In genomic region chr12:230925-231671, GRCh38 we compare ENCODE assay signal across 1 cellular context.
TF ChIP-seq lines count a peak whose summit lies in the region.

No MANE protein-coding gene starts in this region.

TF ChIP-seq in H1, 55 proteins besides CTCF, POLR2A, EP300 and RAD21:
- TF ChIP-seq RNF2 (IDR thresholded peaks at IDR 0.05; ENCODE audit: borderline replicate concordance, low read depth, low read length, missing control alignments, poor library complexity, severe bottlenecking) (no peak), TAF1 (IDR thresholded peaks at IDR 0.05; ENCODE audit: low read depth, low read length) (no peak), MAX (IDR thresholded peaks at IDR 0.05) (no peak), CHD2 (IDR thresholded peaks at IDR 0.05; ENCODE audit: low read length) (no peak), SIN3A (conservative IDR thresholded peaks at IDR 0.05 in 1 of 2, IDR thresholded peaks at IDR 0.05 in 1 of 2; ENCODE audit: low read depth in 1 of 2, low read length in 2 of 2) (no peak), CBX5 (IDR thresholded peaks at IDR 0.05; ENCODE audit: low read depth, low read length) (no peak), GTF2F1 (IDR thresholded peaks at IDR 0.05; ENCODE audit: borderline replicate concordance, low read depth, low read length) (no peak)
- TF ChIP-seq, protein P1, sequence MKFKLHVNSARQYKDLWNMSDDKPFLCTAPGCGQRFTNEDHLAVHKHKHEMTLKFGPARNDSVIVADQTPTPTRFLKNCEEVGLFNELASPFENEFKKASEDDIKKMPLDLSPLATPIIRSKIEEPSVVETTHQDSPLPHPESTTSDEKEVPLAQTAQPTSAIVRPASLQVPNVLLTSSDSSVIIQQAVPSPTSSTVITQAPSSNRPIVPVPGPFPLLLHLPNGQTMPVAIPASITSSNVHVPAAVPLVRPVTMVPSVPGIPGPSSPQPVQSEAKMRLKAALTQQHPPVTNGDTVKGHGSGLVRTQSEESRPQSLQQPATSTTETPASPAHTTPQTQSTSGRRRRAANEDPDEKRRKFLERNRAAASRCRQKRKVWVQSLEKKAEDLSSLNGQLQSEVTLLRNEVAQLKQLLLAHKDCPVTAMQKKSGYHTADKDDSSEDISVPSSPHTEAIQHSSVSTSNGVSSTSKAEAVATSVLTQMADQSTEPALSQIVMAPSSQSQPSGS (IDR thresholded peaks at IDR 0.05; ENCODE audit: low read length): no peak
